ENCODE assay signal across 1 cellular context in the genomic region with DNA sequence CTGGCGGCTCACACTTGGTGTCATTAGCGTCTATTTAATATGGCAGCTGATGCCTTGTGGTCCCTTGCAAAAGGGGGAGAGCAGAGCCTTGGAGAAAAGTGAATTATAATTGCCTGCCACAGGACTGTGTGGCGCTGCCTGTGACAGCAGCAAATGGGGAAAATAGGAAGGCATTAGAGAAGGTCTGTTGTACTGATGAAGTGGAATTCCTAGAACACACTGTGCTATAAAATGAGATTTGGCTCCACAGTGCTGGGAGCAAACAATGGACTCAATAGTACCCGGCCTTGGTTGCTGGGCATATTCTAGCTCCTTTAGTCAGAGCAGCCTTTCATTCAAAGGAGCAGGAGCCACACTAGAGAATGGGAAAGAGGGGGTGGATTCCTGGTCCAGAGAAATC.
TF ChIP-seq lines count a peak whose summit lies in the region.

No MANE protein-coding gene starts in this region.

TF ChIP-seq in WTC11, 78 proteins besides CTCF, POLR2A, EP300 and RAD21:
- no peak for TF ChIP-seq ZBTB21 (CRISPR knock-in tag; IDR thresholded peaks at IDR 0.05; ENCODE audit: borderline replicate concordance)
- TF ChIP-seq NFYB (CRISPR knock-in tag; conservative IDR thresholded peaks at IDR 0.05; ENCODE audit: low read depth): no peak
